2 cellular contexts compared by ENCODE assay signal in the genomic region with DNA sequence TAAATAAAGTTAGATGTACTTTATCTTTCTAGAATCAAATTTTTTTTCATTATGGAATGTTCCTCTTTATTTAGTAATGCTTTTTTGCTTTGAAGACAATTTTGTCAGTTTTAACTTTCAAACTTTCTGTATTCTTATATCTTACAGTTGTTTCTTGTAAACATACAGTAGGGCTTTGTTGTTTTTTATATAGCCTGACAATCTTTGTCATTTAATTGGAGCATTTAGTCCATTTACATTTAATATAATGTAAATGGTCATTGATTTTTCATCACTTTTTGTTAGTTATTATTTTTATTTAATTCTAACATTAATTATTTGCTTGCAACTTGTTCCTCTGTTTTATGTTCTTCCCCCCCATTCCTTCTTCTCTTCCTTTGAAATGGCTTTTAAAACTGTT.
A peak's percentile ranks its signal among the peaks of the same experiment; 100 is the strongest.
TF ChIP-seq lines count a peak whose summit lies in the region.

No MANE protein-coding gene starts in this region.

TF ChIP-seq in HEK293, 187 proteins besides CTCF, POLR2A, EP300 and RAD21:
- TF ChIP-seq SETDB1 (IDR thresholded peaks at IDR 0.05; ENCODE audit: insufficient read length, low read length), result peak; percentile 71
- no peak for TF ChIP-seq ZNF501 (tag by site-specific recombination; IDR thresholded peaks at IDR 0.05)
TF ChIP-seq in HEK293: peak in this region for 1.

TF ChIP-seq in K562, 482 proteins besides CTCF, POLR2A, EP300 and RAD21:
- TF ChIP-seq RAD51 (IDR thresholded peaks at IDR 0.05; ENCODE audit: borderline replicate concordance, low read depth) (no peak), ZNF507 (tag; conservative IDR thresholded peaks at IDR 0.05) (peak; percentile 96)
